2 cellular contexts compared by ENCODE assay signal in the genomic region with DNA sequence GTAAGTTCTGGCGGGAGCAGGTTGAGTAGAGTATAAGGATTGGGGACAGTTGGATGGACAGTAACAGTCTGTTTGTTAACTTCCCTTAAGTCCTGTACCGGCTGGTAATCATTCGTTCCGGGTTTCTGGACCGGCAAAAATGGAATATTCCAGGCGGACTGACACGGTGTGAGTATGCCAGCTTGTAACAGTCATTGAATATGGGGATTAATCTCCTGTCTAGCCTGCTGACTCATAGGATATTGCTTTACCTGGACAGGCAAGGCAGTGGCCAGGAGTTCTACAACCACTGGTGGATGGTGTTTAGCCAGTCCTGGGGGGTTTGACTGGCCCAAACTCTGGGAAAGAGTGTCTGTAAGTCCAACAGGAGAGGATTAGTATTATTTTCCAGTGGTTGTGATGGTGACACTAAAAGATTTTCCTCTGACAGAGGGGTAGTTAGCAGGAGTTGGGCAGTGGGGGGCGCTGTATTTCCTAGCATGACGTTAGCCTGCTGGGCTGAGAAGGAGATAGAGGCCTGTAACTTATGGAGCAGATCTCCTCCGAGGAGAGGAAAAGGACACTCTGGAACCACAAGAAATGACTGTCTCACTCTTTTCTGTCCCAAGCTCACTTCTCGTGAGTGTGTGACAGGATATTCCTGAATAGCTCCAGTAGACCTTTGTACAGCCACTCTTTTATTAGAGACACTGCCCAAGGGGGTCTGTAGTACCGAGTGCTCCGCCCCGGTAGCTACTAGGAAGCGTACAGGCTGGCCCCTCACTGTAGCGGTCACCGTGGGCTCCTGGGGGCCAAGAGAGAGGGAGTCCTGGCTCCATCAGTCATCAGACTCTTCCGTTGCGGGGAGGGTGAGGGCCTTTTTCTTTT.
TF ChIP-seq lines count a peak whose summit lies in the region.

No MANE protein-coding gene starts in this region.

TF ChIP-seq in HCT116, 20 proteins besides CTCF, POLR2A, EP300 and RAD21:
- TF ChIP-seq JUND (IDR thresholded peaks at IDR 0.05), result peak; percentile 24; the same call in 1 of the 2 replicates
- TF ChIP-seq SRF (IDR thresholded peaks at IDR 0.05; ENCODE audit: low read depth), result no peak

TF ChIP-seq in H1, 55 proteins besides CTCF, POLR2A, EP300 and RAD21:
- TF ChIP-seq, protein P1, sequence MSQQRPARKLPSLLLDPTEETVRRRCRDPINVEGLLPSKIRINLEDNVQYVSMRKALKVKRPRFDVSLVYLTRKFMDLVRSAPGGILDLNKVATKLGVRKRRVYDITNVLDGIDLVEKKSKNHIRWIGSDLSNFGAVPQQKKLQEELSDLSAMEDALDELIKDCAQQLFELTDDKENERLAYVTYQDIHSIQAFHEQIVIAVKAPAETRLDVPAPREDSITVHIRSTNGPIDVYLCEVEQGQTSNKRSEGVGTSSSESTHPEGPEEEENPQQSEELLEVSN (IDR thresholded peaks at IDR 0.05), result no peak
- TF ChIP-seq JUND (IDR thresholded peaks at IDR 0.05; ENCODE audit: low read length) (peak; percentile 62; the same call in 1 of the 2 replicates), TCF12 (IDR thresholded peaks at IDR 0.05; ENCODE audit: low read depth, low read length) (0 out of 2 replicates have a peak, but pooled peaks have one; percentile 2), CREB1 (IDR thresholded peaks at IDR 0.05) (peak; percentile 77), RNF2 (IDR thresholded peaks at IDR 0.05; ENCODE audit: borderline replicate concordance, low read depth, low read length, missing control alignments, poor library complexity, severe bottlenecking) (no peak), SIN3A (conservative IDR thresholded peaks at IDR 0.05 in 1 of 2, IDR thresholded peaks at IDR 0.05 in 1 of 2; ENCODE audit: low read depth in 1 of 2, low read length in 2 of 2) (0 out of 4 replicates have a peak, but pooled peaks of 1 of the 2 experiments have one; percentile 39), GABPA (IDR thresholded peaks at IDR 0.05; ENCODE audit: borderline replicate concordance, insufficient read depth, low read length) (no peak), NANOG (IDR thresholded peaks at IDR 0.05; ENCODE audit: insufficient read depth, low read depth, low read length, poor library complexity, severe bottlenecking) (no peak), JUN (IDR thresholded peaks at IDR 0.05; ENCODE audit: low read depth, low read length) (no peak), BACH1 (IDR thresholded peaks at IDR 0.05; ENCODE audit: low read length) (no peak), GTF2F1 (IDR thresholded peaks at IDR 0.05; ENCODE audit: borderline replicate concordance, low read depth, low read length) (no peak)
- TF ChIP-seq, protein P2, sequence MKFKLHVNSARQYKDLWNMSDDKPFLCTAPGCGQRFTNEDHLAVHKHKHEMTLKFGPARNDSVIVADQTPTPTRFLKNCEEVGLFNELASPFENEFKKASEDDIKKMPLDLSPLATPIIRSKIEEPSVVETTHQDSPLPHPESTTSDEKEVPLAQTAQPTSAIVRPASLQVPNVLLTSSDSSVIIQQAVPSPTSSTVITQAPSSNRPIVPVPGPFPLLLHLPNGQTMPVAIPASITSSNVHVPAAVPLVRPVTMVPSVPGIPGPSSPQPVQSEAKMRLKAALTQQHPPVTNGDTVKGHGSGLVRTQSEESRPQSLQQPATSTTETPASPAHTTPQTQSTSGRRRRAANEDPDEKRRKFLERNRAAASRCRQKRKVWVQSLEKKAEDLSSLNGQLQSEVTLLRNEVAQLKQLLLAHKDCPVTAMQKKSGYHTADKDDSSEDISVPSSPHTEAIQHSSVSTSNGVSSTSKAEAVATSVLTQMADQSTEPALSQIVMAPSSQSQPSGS (IDR thresholded peaks at IDR 0.05; ENCODE audit: low read length), result peak; percentile 81; the same call in 1 of the 2 replicates
TF ChIP-seq in H1: peak in this region for 5.
